ENCODE assay signal across 8 cellular contexts in the genomic region with DNA sequence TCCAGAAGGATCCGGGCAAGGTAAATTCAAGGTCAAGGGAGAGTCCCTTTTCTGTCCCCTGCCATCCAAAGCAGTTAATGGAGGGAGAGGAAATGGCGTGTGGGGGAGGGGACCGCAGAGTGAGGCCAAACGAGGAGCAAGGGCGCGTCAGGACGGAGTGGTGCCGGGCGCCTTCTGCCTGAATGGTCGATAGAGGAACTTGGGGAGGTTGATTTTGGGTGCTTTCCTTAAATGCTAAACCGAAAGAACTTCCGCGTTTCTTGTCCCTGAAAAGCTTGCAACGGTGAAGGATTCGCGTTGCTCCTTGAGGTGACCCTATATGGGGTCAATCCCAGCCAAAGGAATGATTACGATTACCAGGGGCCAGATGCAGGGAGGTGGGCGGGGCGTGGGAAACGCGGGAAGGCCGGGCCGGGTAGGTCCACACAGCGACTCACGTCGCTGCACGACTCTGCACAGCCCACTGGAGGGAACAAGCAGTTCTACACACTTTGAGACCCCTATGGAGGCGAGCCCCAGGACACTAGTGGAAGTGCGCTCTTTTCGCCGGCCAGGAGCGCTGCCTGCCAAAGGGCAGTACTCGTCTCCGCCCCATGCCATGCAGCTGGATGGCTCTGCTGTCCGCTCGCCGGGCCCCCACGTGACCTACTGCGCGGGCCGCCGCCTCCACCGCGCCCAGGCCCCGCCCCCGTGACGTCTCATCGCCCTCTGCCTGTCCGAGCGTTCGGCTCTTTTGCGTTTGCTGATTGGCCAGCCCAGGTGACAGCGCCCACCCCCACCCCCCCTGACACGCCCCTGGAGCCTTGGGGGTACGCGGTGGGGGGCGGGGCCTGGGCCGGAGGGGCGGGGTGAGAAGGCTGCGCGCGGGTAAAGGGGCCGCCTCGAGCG. TPM values are rescaled to one million over a fixed set of nuclear protein-coding genes. Genes with fewer than 3 reads are reported as not detected.
DNase-seq lines count a peak whose midpoint lies in the region; ATAC-seq and TF ChIP-seq lines count a peak whose summit lies in the region.

No MANE protein-coding gene starts in this region.

- TF ChIP-seq POLR2A in right lobe of liver (IDR thresholded peaks at IDR 0.05): peak; percentile 72

- peak overlapping the region; percentile 57 to 87 (median 76) for H3K27ac ChIP-seq in right lobe of liver

- no peaks in the 10 kb centered on the region for H3K9me3 ChIP-seq in right lobe of liver

- H3K27me3 ChIP-seq in right lobe of liver: no peaks in the 10 kb centered on the region

- TF ChIP-seq CTCF in CD14-positive monocyte (IDR thresholded peaks at IDR 0.05): no peak
- no peak for TF ChIP-seq CTCF in right lobe of liver (IDR thresholded peaks at IDR 0.05)

- DNase-seq in CD14-positive monocyte (ENCODE audit: low spot score) (peak; percentile 96), NCI-H748 (lab: John Stamatoyannopoulos, UW; ENCODE audit: unreplicated experiment) (peak; percentile 92), dermis blood vessel endothelial cell (peak; percentile 92), right lobe of liver (peak; percentile 96)
- DNase-seq in activated CD4-positive, alpha-beta T cell treated with anti-CD3 and anti-CD28 coated beads, Interleukin-2, amount 50 U/mL, for 24 hours (ENCODE audit: low read depth in 1 of 2, low spot score in 1 of 2): peak; percentile 75 to 80
- peak; percentile 89 for DNase-seq in stimulated activated CD4-positive, alpha-beta T cell treated with anti-CD3 and anti-CD28 coated beads, Interleukin-4, amount 100 ng/mL, for 1 hour

- peaks cover 38% of the 10 kb centered on the region for H3K4me1 Mint-ChIP-seq in CD14-positive monocyte

- H3K27ac Mint-ChIP-seq in CD14-positive monocyte: peak overlapping the region; percentile 95 to 99 (median 98)

- 21% methylated on average over 16 of the region's 65 CpGs for WGBS in right lobe of liver (ENCODE audit: insufficient coverage, low coverage, low lambda C conversion rate, missing lambda C conversion rate)

- intact Hi-C loops in CD14-positive monocyte (cut with micrococcal nuclease): loop anchor here (10.0 kb wide), 2 partner anchors 78 to 88 kb away; partner anchors contain the start of gene TASL (in 1 of the 2)
- intact Hi-C loops in right lobe of liver (cut with DNase I): no loop called here

- peaks cover 0 to 32% (median 0%) of the 10 kb centered on the region in 3 donors for H3K27me3 Mint-ChIP-seq in CD14-positive monocyte (ENCODE audit: low read depth in 3 of 3)

- H3K4me1 ChIP-seq in right lobe of liver: peaks cover 0 to 3% (median 0%) of the 10 kb centered on the region in 4 donors

- H3K9me3 Mint-ChIP-seq in CD14-positive monocyte: peaks cover 0 to 12% (median 3%) of the 10 kb centered on the region in 7 donors

- H3K4me3 Mint-ChIP-seq in CD14-positive monocyte: peak overlapping the region; percentile 90 to 91

- H3K4me3 ChIP-seq in right lobe of liver: peak overlapping the region; percentile 51 to 68 (median 68)

- no peaks in the 10 kb centered on the region for H3K36me3 ChIP-seq in right lobe of liver

- H3K36me3 Mint-ChIP-seq in CD14-positive monocyte: peaks cover 0 to 4% of the 10 kb centered on the region in 2 donors

- ATAC-seq in GM19395 (IDR thresholded peaks at IDR 0.05; ENCODE audit: unreplicated experiment): peak; percentile 83
- peak; percentile 86 for ATAC-seq in HG03521 (IDR thresholded peaks at IDR 0.05; ENCODE audit: unreplicated experiment)
- ATAC-seq in right lobe of liver: peak; percentile 77 to 95 (median 90)

RNA-seq across cellular contexts. Expression of gene GK, which starts 0.5 kb away (rescaled TPM):
- 10 to 100 TPM; 41.0 to 51.9 TPM for polyA plus RNA-seq in CD14-positive monocyte
- total RNA-seq in dermis blood vessel endothelial cell: 1.7 and 3.7 TPM in 2 replicates
- 100 to 1,000 TPM in 3 of 6 experiments, 10 to 100 TPM in 3; 23.6 to 121 (median 73.2) TPM for total RNA-seq in right lobe of liver

Comparison
In these comparisons a context has a peak if more than half of its experiments do, and no peak if none do; other contexts are left out.
1. Peak in every context shown above with its lines: DNase-seq, ATAC-seq, H3K4me3 ChIP-seq and H3K27ac ChIP-seq.
2. intact Hi-C loops: an anchor here in CD14-positive monocyte (10.0 kb wide); none called in right lobe of liver.